18 cellular contexts compared by ENCODE assay signal in the genomic region with DNA sequence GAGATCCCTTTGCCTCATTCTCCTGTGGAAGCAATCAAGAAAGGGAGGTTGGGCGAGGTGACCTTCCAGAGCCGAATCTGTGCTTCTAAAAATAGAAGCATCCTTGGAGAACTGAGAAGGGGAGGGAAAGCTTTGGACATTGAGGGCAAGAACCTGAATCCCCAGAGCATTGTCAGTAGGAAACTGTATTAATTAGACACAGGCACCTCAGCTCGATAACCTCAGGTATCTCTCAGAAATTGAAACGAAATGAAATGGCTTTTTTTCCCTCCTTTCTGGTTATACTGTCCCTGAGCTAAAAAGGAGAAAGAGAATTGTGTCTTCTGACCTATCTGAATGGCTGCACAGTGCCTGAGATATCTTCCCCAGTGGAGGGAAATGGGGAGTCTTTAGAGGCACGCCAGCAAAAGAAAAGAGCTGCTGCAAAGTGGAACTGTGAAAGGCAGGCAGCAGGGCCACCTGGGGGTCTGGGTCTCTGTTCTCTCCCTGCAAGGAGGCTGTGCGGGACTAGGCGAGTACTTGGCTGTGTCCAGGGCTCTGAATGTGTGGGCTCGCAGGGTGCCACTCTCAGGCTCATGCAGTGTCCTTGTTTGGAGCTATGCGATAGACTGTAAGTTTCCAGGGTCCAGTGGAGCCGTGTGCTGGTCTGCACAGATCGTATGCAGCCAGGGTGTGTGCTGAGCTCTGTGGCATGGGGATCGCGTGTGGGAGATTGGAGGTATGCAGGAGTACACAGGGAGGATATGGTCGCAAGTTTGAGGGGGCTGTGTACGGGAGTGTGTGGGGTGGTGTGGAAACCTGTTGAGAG.
A peak's percentile ranks its signal among the peaks of the same experiment; 100 is the strongest.
DNase-seq lines count a peak whose midpoint lies in the region; ATAC-seq and TF ChIP-seq lines count a peak whose summit lies in the region.
"Had no signal": no experiment of that assay in that cellular context is flagged by ENCODE, and none has a peak within 500 bp of the region (broad histone marks: within the 10 kb centered on the region; RNA-seq: fewer than 3 reads in every experiment).

No MANE protein-coding gene starts in this region.

- intact Hi-C loops in lower lobe of right lung (cut with DNase I) = no loop called here
- intact Hi-C loops in aorta (cut with DNase I) = no loop called here
- intact Hi-C loops in psoas muscle (cut with DNase I) = no loop called here
- intact Hi-C loops in colonic mucosa (cut with DNase I) = no loop called here

- no peak overlapping the region for H3K27ac ChIP-seq in Karpas-422 (ENCODE audit: low read length)
- no peak overlapping the region for H3K27ac ChIP-seq in lower lobe of right lung
- H3K27ac ChIP-seq in aorta (ENCODE audit: low read depth in 1 of 2, low read length in 2 of 2) = no peak overlapping the region
- H3K27ac ChIP-seq in psoas muscle = no peak overlapping the region
- H3K27ac ChIP-seq in colonic mucosa = no peak overlapping the region

- CTCF ChIA-PET in WTC11 (lab: Charles Lee) = interaction anchor here (0.9 to 3.5 kb wide), 6 partner anchors 22 to 243 kb away, joined by 3 to 24 read pairs (median 6); no protein-coding TSS in a partner anchor

- H3K9ac ChIP-seq in Karpas-422 (ENCODE audit: low read length) (no peak overlapping the region), colonic mucosa (ENCODE audit: low read depth in 2 of 2, low read length in 2 of 2) (no peak overlapping the region)

- no peaks in the 10 kb centered on the region for H3K27me3 ChIP-seq in Karpas-422 (ENCODE audit: low read length)
- H3K27me3 ChIP-seq in lower lobe of right lung (ENCODE audit: low read depth) = peaks cover 12% of the 10 kb centered on the region
- peaks cover 0 to 2% of the 10 kb centered on the region in 2 donors for H3K27me3 ChIP-seq in aorta (ENCODE audit: control insufficient read depth in 1 of 2, insufficient read depth in 2 of 2, low read length in 1 of 2)
- no peaks in the 10 kb centered on the region for H3K27me3 ChIP-seq in psoas muscle (ENCODE audit: insufficient read depth in 3 of 3, low read length in 2 of 3)
- H3K27me3 ChIP-seq in colonic mucosa = no peaks in the 10 kb centered on the region

- 68 to 71% methylated on average over 15 of the region's 15 CpGs for WGBS in aorta, 2 donors
- 76 to 78% (median 76%) methylated on average over 15 of the region's 15 CpGs for WGBS in psoas muscle, 3 donors

- H2AFZ ChIP-seq in Karpas-422 (ENCODE audit: low read length) = no peak overlapping the region

- H3K4me1 Mint-ChIP-seq in WTC11 = peaks cover 39% of the 10 kb centered on the region
- H3K4me1 Mint-ChIP-seq: IgD-negative memory B cell had no signal

- H3K4me1 ChIP-seq in Karpas-422 (ENCODE audit: low read length) = peaks cover 5% of the 10 kb centered on the region
- H3K4me1 ChIP-seq in lower lobe of right lung = no peaks in the 10 kb centered on the region
- no peaks in the 10 kb centered on the region for H3K4me1 ChIP-seq in aorta (ENCODE audit: control insufficient read depth in 1 of 2, insufficient read depth in 2 of 2, low read length in 2 of 2)
- H3K4me1 ChIP-seq in psoas muscle = no peaks in the 10 kb centered on the region
- no peaks in the 10 kb centered on the region for H3K4me1 ChIP-seq in colonic mucosa

- H3K36me3 ChIP-seq in Karpas-422 (ENCODE audit: insufficient read depth, low read length) (no peaks in the 10 kb centered on the region), lower lobe of right lung (no peaks in the 10 kb centered on the region), aorta (ENCODE audit: control insufficient read depth in 1 of 2, insufficient read depth in 2 of 2, low read length in 1 of 2) (no peaks in the 10 kb centered on the region), psoas muscle (ENCODE audit: insufficient read depth in 1 of 2, low read depth in 1 of 2) (no peaks in the 10 kb centered on the region), colonic mucosa (no peaks in the 10 kb centered on the region)

- peak; percentile 19 for DNase-seq in Karpas-422
- no peak for DNase-seq in WTC11 (ENCODE audit: low spot score)
- DNase-seq in lower lobe of right lung = no peak
- no peak for DNase-seq in aorta
- DNase-seq in psoas muscle = no peak
- no peak for DNase-seq in colonic mucosa
- DNase-seq: ACHN; Calu3; CD8-positive, alpha-beta T cell; DMS153; GOT3; NCI-H1694 treated with DMSO at 0.1 percent for 48 hours; NCI-H2081 treated with DMSO at 0.1 percent for 48 hours; NCI-H510A; NCI-H748 treated with DMSO at 0.1 percent for 48 hours; Right ventricle myocardium superior had no signal

- no peak overlapping the region for H3K4me2 ChIP-seq in Karpas-422 (ENCODE audit: low read depth, low read length, poor library complexity, severe bottlenecking)

- peak overlapping the region; percentile 22; the same call in 1 of the 2 replicates for H3K27ac Mint-ChIP-seq in WTC11
- H3K27ac Mint-ChIP-seq: CD8-positive, alpha-beta T cell had no signal

- no peaks in the 10 kb centered on the region for H3K36me3 Mint-ChIP-seq in WTC11
- H3K36me3 Mint-ChIP-seq: CD8-positive, alpha-beta T cell had no signal

- no peaks in the 10 kb centered on the region for H3K9me2 ChIP-seq in Karpas-422 (replicated peaks; ENCODE audit: insufficient read depth, low read length)

- H3K4me3 ChIP-seq in Karpas-422 (ENCODE audit: low read length) (no peak overlapping the region), lower lobe of right lung (no peak overlapping the region), aorta (ENCODE audit: low read length in 2 of 2) (no peak overlapping the region), psoas muscle (no peak overlapping the region), colonic mucosa (no peak overlapping the region)

- no peak overlapping the region for H3K4me3 Mint-ChIP-seq in WTC11
- H3K4me3 Mint-ChIP-seq: CD8-positive, alpha-beta T cell; IgD-negative memory B cell had no signal

- no peaks in the 10 kb centered on the region for H3K79me2 ChIP-seq in Karpas-422 (ENCODE audit: low read length)

- H3K9me3 Mint-ChIP-seq in WTC11 = no peaks in the 10 kb centered on the region; the same call in 1 of the 2 replicates

- no peaks in the 10 kb centered on the region for H3K27me3 Mint-ChIP-seq in WTC11 (ENCODE audit: low read depth)

- POLR2A ChIA-PET in WTC11 (lab: Charles Lee) = no interaction called here

- no peaks in the 10 kb centered on the region for H4K20me1 ChIP-seq in Karpas-422 (ENCODE audit: insufficient read depth, low read depth, low read length)

- no peak for TF ChIP-seq CTCF in WTC11 (IDR thresholded peaks at IDR 0.05)
- TF ChIP-seq CTCF in lower lobe of right lung (IDR thresholded peaks at IDR 0.05) = no peak
- no peak for TF ChIP-seq CTCF in psoas muscle (IDR thresholded peaks at IDR 0.05)
- TF ChIP-seq CTCF in colonic mucosa (IDR thresholded peaks at IDR 0.05) = no peak

- ATAC-seq in WTC11 = peak; percentile 60
- peak; percentile 12 to 24 for ATAC-seq in lower lobe of right lung
- peak; percentile 23 for ATAC-seq in aorta (ENCODE audit: low FRiP score)
- ATAC-seq in psoas muscle = no peak
- no peak for ATAC-seq in HG03159 (IDR thresholded peaks at IDR 0.05; ENCODE audit: unreplicated experiment)
- ATAC-seq: CD8-positive, alpha-beta T cell had no signal

- no peaks in the 10 kb centered on the region for H3K9me3 ChIP-seq in Karpas-422 (ENCODE audit: low read length)
- no peaks in the 10 kb centered on the region for H3K9me3 ChIP-seq in lower lobe of right lung
- H3K9me3 ChIP-seq in aorta (ENCODE audit: control insufficient read depth, low read length) = peaks cover 7% of the 10 kb centered on the region
- no peaks in the 10 kb centered on the region for H3K9me3 ChIP-seq in psoas muscle
- H3K9me3 ChIP-seq in colonic mucosa = no peaks in the 10 kb centered on the region

TF ChIP-seq in WTC11, 78 proteins besides CTCF, POLR2A, EP300 and RAD21 (continues in another document):
- no peak for TF ChIP-seq ZNF671 (CRISPR knock-in tag; IDR thresholded peaks at IDR 0.05)
- TF ChIP-seq RORB (CRISPR knock-in tag; IDR thresholded peaks at IDR 0.05) = no peak
- TF ChIP-seq RELA (CRISPR knock-in tag; IDR thresholded peaks at IDR 0.05; ENCODE audit: borderline replicate concordance) = no peak
- TF ChIP-seq FOXJ3 (CRISPR knock-in tag; IDR thresholded peaks at IDR 0.05; ENCODE audit: borderline replicate concordance) = no peak
- TF ChIP-seq ETV6 (CRISPR knock-in tag; IDR thresholded peaks at IDR 0.05) = no peak
- TF ChIP-seq FOXK1 (CRISPR knock-in tag; IDR thresholded peaks at IDR 0.05) = no peak
- TF ChIP-seq, protein P1, sequence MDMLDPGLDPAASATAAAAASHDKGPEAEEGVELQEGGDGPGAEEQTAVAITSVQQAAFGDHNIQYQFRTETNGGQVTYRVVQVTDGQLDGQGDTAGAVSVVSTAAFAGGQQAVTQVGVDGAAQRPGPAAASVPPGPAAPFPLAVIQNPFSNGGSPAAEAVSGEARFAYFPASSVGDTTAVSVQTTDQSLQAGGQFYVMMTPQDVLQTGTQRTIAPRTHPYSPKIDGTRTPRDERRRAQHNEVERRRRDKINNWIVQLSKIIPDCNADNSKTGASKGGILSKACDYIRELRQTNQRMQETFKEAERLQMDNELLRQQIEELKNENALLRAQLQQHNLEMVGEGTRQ (CRISPR knock-in tag; IDR thresholded peaks at IDR 0.05) = no peak
- no peak for TF ChIP-seq TEAD1 (CRISPR knock-in tag; IDR thresholded peaks at IDR 0.05)
- TF ChIP-seq JAZF1 (CRISPR knock-in tag; IDR thresholded peaks at IDR 0.05) = no peak
- TF ChIP-seq, protein P2, sequence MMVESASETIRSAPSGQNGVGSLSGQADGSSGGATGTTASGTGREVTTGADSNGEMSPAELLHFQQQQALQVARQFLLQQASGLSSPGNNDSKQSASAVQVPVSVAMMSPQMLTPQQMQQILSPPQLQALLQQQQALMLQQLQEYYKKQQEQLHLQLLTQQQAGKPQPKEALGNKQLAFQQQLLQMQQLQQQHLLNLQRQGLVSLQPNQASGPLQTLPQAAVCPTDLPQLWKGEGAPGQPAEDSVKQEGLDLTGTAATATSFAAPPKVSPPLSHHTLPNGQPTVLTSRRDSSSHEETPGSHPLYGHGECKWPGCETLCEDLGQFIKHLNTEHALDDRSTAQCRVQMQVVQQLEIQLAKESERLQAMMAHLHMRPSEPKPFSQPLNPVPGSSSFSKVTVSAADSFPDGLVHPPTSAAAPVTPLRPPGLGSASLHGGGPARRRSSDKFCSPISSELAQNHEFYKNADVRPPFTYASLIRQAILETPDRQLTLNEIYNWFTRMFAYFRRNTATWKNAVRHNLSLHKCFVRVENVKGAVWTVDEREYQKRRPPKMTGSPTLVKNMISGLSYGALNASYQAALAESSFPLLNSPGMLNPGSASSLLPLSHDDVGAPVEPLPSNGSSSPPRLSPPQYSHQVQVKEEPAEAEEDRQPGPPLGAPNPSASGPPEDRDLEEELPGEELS (CRISPR knock-in tag; IDR thresholded peaks at IDR 0.05) = no peak
- TF ChIP-seq ZBTB21 (CRISPR knock-in tag; IDR thresholded peaks at IDR 0.05; ENCODE audit: borderline replicate concordance) = no peak
- no peak for TF ChIP-seq TP53 (CRISPR knock-in tag; IDR thresholded peaks at IDR 0.05)

Comparison
In these comparisons a context has a peak if more than half of its experiments do, and no peak if none do; other contexts are left out.
1. ATAC-seq: peak in WTC11 (single experiment), lower lobe of right lung (2 of 2) and aorta (single experiment); none in psoas muscle (0 of 4) and HG03159 (single experiment).